Comparison of ENCODE assay signal across 12 cellular contexts in genomic region chr1:15735304-15736034, GRCh38. TPM values are rescaled to one million over a fixed set of nuclear protein-coding genes. Genes with fewer than 3 reads are reported as not detected.
DNase-seq lines count a peak whose midpoint lies in the region; ATAC-seq, FAIRE-seq and TF ChIP-seq lines count a peak whose summit lies in the region.
"Had no signal": no experiment of that assay in that cellular context is flagged by ENCODE, and none has a peak within 500 bp of the region (broad histone marks: within the 10 kb centered on the region; RNA-seq: fewer than 3 reads in every experiment).

No MANE protein-coding gene starts in this region.

- peak overlapping the region; percentile 58 to 68 for H3K27ac ChIP-seq in coronary artery

- no peak for DNase-seq in GM12891 (ENCODE audit: insufficient read length, low spot score)
- no peak for DNase-seq in coronary artery (ENCODE audit: low spot score)
- DNase-seq in naive B cell = no peak
- no peak for DNase-seq in dedifferentiated amniotic fluid mesenchymal stem cell (ENCODE audit: extremely low spot score)
- no peak for DNase-seq in inferior parietal cortex (ENCODE audit: extremely low spot score)
- DNase-seq in activated T-cell treated with anti-CD3 and anti-CD28 coated beads, Interleukin-2, amount 50 U/mL, for 48 hours = no peak
- DNase-seq: activated T-cell treated with anti-CD3 and anti-CD28 coated beads for 4 hours, erythroblast, NCI-H187 treated with DMSO at 0.1 percent for 48 hours had no signal

- peaks cover 0 to 3% (median 0%) of the 10 kb centered on the region in 3 donors for H3K4me1 Mint-ChIP-seq in naive B cell

- 0 out of 2 replicates have a peak, but pooled peaks have one; percentile 16 for TF ChIP-seq POLR2A in GM12891 (IDR thresholded peaks at IDR 0.05; ENCODE audit: low read depth, low read length)

- H3K9me3 Mint-ChIP-seq in naive B cell = no peaks in the 10 kb centered on the region

- peak overlapping the region in 2 of 6 donors; percentile 24 to 49 for H3K27ac Mint-ChIP-seq in naive B cell

- no peak for FAIRE-seq in GM12891 (lab: Jason Lieb, UNC)
- FAIRE-seq: keratinocyte, TTC549 had no signal

- peak; percentile 53 to 61 for ATAC-seq in naive B cell (ENCODE audit: low read depth in 2 of 2)

- no peak overlapping the region for H3K4me3 ChIP-seq in coronary artery

- H3K4me3 Mint-ChIP-seq in naive B cell = no peak overlapping the region

- no peak for TF ChIP-seq CTCF in coronary artery (IDR thresholded peaks at IDR 0.05)

- no peaks in the 10 kb centered on the region for H3K36me3 Mint-ChIP-seq in naive B cell

- no peaks in the 10 kb centered on the region for H3K27me3 Mint-ChIP-seq in naive B cell

TF ChIP-seq in GM12891, 5 proteins besides CTCF, POLR2A, EP300 and RAD21:
- TF ChIP-seq POU2F2 (IDR thresholded peaks at IDR 0.05; ENCODE audit: low read depth, low read length) (no peak), SPI1 (IDR thresholded peaks at IDR 0.05; ENCODE audit: low read depth, low read length) (no peak), PAX5 (IDR thresholded peaks at IDR 0.05; ENCODE audit: insufficient read depth, low read length, severe bottlenecking) (no peak), TAF1 (IDR thresholded peaks at IDR 0.05; ENCODE audit: low read depth, low read length) (no peak), POLR2AphosphoS5 (IDR thresholded peaks at IDR 0.05; ENCODE audit: low read depth, low read length) (0 out of 2 replicates have a peak, but pooled peaks have one; percentile 2)
TF ChIP-seq in GM12891: peak in this region for 1.

RNA-seq across cellular contexts. Expression of gene SLC25A34, which starts 0.6 kb away (rescaled TPM):
- polyA plus RNA-seq in GM12891 (2012; ENCODE audit: low read depth, missing spikeins) = 0.42 TPM
- 1 to 10 TPM in 1 of 6 donors, under 1 TPM in 1, not detected in 4; 0.73 to 1.3 TPM for polyA plus RNA-seq in naive B cell (ENCODE audit: low read depth in 6 of 6)

RNA-seq across cellular contexts. Expression of gene TMEM82, which starts 6.8 kb away (rescaled TPM):
- polyA plus RNA-seq in GM12891 (2012; ENCODE audit: low read depth, missing spikeins) = not detected
- not detected for polyA plus RNA-seq in naive B cell (ENCODE audit: low read depth in 6 of 6)
- polyA plus RNA-seq: BJ, keratinocyte had no signal

RNA-seq across cellular contexts. Expression of gene FBLIM1, which starts 23.1 kb away (rescaled TPM):
- not detected for polyA plus RNA-seq in GM12891 (2012; ENCODE audit: low read depth, missing spikeins)
- not detected for polyA plus RNA-seq in naive B cell (ENCODE audit: low read depth in 6 of 6)

RNA-seq across cellular contexts. Expression of gene PLEKHM2, which starts 51.3 kb away (rescaled TPM):
- polyA plus RNA-seq in GM12891 (2012; ENCODE audit: low read depth, missing spikeins) = 27.3 TPM
- polyA plus RNA-seq in naive B cell (ENCODE audit: low read depth in 6 of 6) = 10 to 100 TPM in 3 of 6 donors, 1 to 10 TPM in 3; 1.9 to 13.7 (median 8.9) TPM
